ENCODE assay signal across 13 cellular contexts in the genomic region with DNA sequence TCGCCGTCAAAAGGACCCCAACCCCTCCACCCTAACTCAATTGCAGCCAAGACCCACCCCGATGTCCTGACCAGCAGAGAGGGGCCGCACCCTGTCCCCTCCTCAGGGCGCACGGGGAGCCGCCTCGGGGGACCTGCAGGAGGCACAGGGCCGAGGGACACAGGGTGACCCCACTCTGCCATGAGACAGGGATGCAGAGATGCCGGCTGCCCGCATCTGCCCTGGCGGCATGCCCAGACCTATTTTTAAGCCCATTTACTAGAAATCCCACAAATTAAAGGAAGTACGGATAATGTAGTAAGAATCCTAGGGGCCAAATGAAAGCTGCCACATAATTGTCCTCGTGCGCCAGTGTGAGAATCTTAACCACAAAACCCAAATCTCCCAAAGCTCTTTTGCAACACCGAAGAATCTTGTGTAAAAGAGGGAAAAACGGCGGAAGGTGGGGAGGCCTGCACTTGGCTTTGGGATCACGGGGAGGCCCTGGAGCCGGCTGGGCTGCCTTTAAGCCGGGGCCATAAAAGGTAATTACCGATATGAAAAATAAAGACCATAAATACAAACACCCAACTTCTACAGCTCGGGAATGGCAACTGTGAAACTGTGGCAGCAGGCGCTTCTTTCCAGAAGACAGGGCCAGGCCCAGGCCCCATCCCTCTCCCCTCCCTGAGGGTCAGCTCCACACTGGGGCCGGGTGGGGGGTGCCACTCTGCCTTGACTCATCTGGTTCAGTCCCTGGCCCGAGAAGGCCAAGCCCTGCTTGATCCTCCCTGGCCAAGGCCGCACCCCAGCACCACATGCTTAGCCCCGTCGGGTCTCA. TPM values are rescaled to one million over a fixed set of nuclear protein-coding genes. Genes with fewer than 3 reads are reported as not detected.
DNase-seq lines count a peak whose midpoint lies in the region; ATAC-seq and TF ChIP-seq lines count a peak whose summit lies in the region.
"Had no signal": no experiment of that assay in that cellular context is flagged by ENCODE, and none has a peak within 500 bp of the region (broad histone marks: within the 10 kb centered on the region; RNA-seq: fewer than 3 reads in every experiment).

No MANE protein-coding gene starts in this region.

- H3K4me3 ChIP-seq in IMR-90 (ENCODE audit: insufficient read depth, low read depth, low read length) (no peak overlapping the region), astrocyte of the cerebellum (ENCODE audit: low read depth, low read length) (no peak overlapping the region)
- H3K4me3 ChIP-seq: gastrocnemius medialis, vagina had no signal

- no TSS peak for BruUV-seq in IMR-90 (replicated peaks; lab: Mats Ljungman, UMichigan)

- POLR2A ChIA-PET in IMR-90 (lab: Charles Lee; ENCODE audit: unreplicated experiment): no interaction called here
- POLR2A ChIA-PET in activated CD8-positive, alpha-beta T cell treated with anti-CD3 and anti-CD28 coated beads for 36 hours (lab: Charles Lee): no interaction called here

- no peak overlapping the region for H3K4me3 Mint-ChIP-seq in activated CD8-positive, alpha-beta T cell treated with anti-CD3 and anti-CD28 coated beads for 36 hours

- H4K20me1 ChIP-seq in IMR-90 (ENCODE audit: insufficient read depth, low read length): peaks cover 90% of the 10 kb centered on the region

- H3K27me3 Mint-ChIP-seq in activated CD8-positive, alpha-beta T cell treated with anti-CD3 and anti-CD28 coated beads for 36 hours: peaks cover 1% of the 10 kb centered on the region

- no peak for TF ChIP-seq RAD21 in IMR-90 (IDR thresholded peaks at IDR 0.05; ENCODE audit: low read length)

- CTCF ChIA-PET in IMR-90 (lab: Yijun Ruan, JAX): no interaction called here
- CTCF ChIA-PET in activated CD8-positive, alpha-beta T cell treated with anti-CD3 and anti-CD28 coated beads for 36 hours (lab: Charles Lee): no interaction called here

- H4K5ac ChIP-seq in IMR-90 (ENCODE audit: low read depth, low read length): no peak overlapping the region

- H4K8ac ChIP-seq in IMR-90 (ENCODE audit: low read depth in 2 of 2, low read length in 2 of 2): no peak overlapping the region; a peak in 1 of 4 replicates

- H3K4ac ChIP-seq in IMR-90 (ENCODE audit: low read depth, low read length): peak overlapping the region; percentile 27; the same call in 1 of the 2 replicates

- intact Hi-C loops in IMR-90 (cut with micrococcal nuclease): no loop called here
- intact Hi-C loops in activated CD8-positive, alpha-beta T cell treated with anti-CD3 and anti-CD28 coated beads for 36 hours (cut with micrococcal nuclease): no loop called here

- H2AK9ac ChIP-seq in IMR-90 (replicated peaks; ENCODE audit: low read depth, low read length, poor library complexity): peak overlapping the region; percentile 33

- peaks cover 9% of the 10 kb centered on the region for H3K4me1 Mint-ChIP-seq in activated CD8-positive, alpha-beta T cell treated with anti-CD3 and anti-CD28 coated beads for 36 hours (ENCODE audit: low read depth)

- peak overlapping the region; percentile 27; the same call in 1 of the 2 replicates for H3K27ac ChIP-seq in IMR-90 (ENCODE audit: insufficient read depth, low read length)
- H3K27ac ChIP-seq: gastrocnemius medialis, vagina had no signal

- DNase-seq in AG20443 (ENCODE audit: low spot score) (peak; percentile 55), IMR-90 (peak; percentile 62), astrocyte of the cerebellum (ENCODE audit: low read depth) (peak; percentile 67), mesenteric fat pad (ENCODE audit: low spot score) (peak; percentile 89), NCI-H748 (lab: John Stamatoyannopoulos, UW; ENCODE audit: unreplicated experiment) (no peak), NCI-H1436 (lab: John Stamatoyannopoulos, UW) (no peak), NCI-H1930 (lab: John Stamatoyannopoulos, UW) (no peak)
- DNase-seq in activated CD8-positive, alpha-beta T cell treated with anti-CD3 and anti-CD28 coated beads for 36 hours: no peak
- DNase-seq: mesendoderm, NCI-H446 treated with DMSO at 0.1 percent for 48 hours, right cardiac atrium had no signal

- H3K27me3 ChIP-seq in IMR-90 (ENCODE audit: control insufficient read depth, insufficient read depth, low read length): no peaks in the 10 kb centered on the region
- H3K27me3 ChIP-seq: gastrocnemius medialis, vagina had no signal

- no peak overlapping the region for H3K23ac ChIP-seq in IMR-90 (ENCODE audit: low read depth, low read length)

- no peaks in the 10 kb centered on the region; the same call in 1 of the 2 replicates for H3K36me3 ChIP-seq in IMR-90 (ENCODE audit: control insufficient read depth, insufficient read depth, low read length)
- H3K36me3 ChIP-seq: gastrocnemius medialis, vagina had no signal

- H2BK5ac ChIP-seq in IMR-90 (ENCODE audit: low read depth, low read length, poor library complexity, severe bottlenecking): no peak overlapping the region

- no peak overlapping the region for H3K27ac Mint-ChIP-seq in activated CD8-positive, alpha-beta T cell treated with anti-CD3 and anti-CD28 coated beads for 36 hours

- H3K56ac ChIP-seq in IMR-90 (ENCODE audit: extremely low read depth, insufficient read depth, low read length): no peak overlapping the region

- no peak for TF ChIP-seq CTCF in IMR-90 (conservative IDR thresholded peaks at IDR 0.05; ENCODE audit: low read depth, low read length)
- TF ChIP-seq CTCF in astrocyte of the cerebellum (IDR thresholded peaks at IDR 0.05; ENCODE audit: low read depth, low read length, missing control alignments): no peak
- TF ChIP-seq CTCF in activated CD8-positive, alpha-beta T cell treated with anti-CD3 and anti-CD28 coated beads for 36 hours (IDR thresholded peaks at IDR 0.05): no peak

- TF ChIP-seq POLR2A in IMR-90 (IDR thresholded peaks at IDR 0.05; ENCODE audit: low read depth, low read length): no peak

- no peaks in the 10 kb centered on the region for H3K9me3 ChIP-seq in IMR-90 (ENCODE audit: control insufficient read depth, insufficient read depth, low read length)
- H3K9me3 ChIP-seq: gastrocnemius medialis, vagina had no signal

- H2BK120ac ChIP-seq in IMR-90 (ENCODE audit: low read depth, low read length): no peak overlapping the region

- WGBS in IMR-90 (ENCODE audit: extremely low coverage in 2 of 2, insufficient read length in 1 of 2), 2 experiments: 100% methylated on average over 2 of the region's 29 CpGs; no CpG with 5 or more reads in 1 of the 2 experiments

- no peak overlapping the region for H3K9ac ChIP-seq in IMR-90 (ENCODE audit: low read depth, low read length)

- H4K91ac ChIP-seq in IMR-90 (ENCODE audit: insufficient read depth, low read depth, low read length): no peak overlapping the region; the same call in 1 of the 2 replicates

- dilution Hi-C loops in IMR-90 (cut with HindIII; ENCODE audit: low sequenced_read_pairs, unreplicated experiment): no loop called here

- H3K18ac ChIP-seq in IMR-90 (ENCODE audit: low read depth, low read length): peak overlapping the region; percentile 38; the same call in 1 of the 2 replicates

- H2BK15ac ChIP-seq in IMR-90 (ENCODE audit: low read depth, low read length): no peak overlapping the region

- H2BK20ac ChIP-seq in IMR-90 (ENCODE audit: low read depth, low read length): no peak overlapping the region

- H3K36me3 Mint-ChIP-seq in activated CD8-positive, alpha-beta T cell treated with anti-CD3 and anti-CD28 coated beads for 36 hours (ENCODE audit: low read depth): no peaks in the 10 kb centered on the region

- peak overlapping the region; percentile 18 for H2AFZ ChIP-seq in IMR-90 (replicated peaks; ENCODE audit: low read length, poor library complexity)

- peak; percentile 19; the same call in 1 of the 2 replicates for ATAC-seq in IMR-90 (ENCODE audit: low read depth)
- ATAC-seq in activated CD8-positive, alpha-beta T cell treated with anti-CD3 and anti-CD28 coated beads for 36 hours: no peak
- ATAC-seq: gastrocnemius medialis, right cardiac atrium had no signal

- no peak overlapping the region; the same call in 1 of the 2 replicates for H3K14ac ChIP-seq in IMR-90 (replicated peaks; ENCODE audit: low read depth, low read length)

- peak overlapping the region; percentile 29; the same call in 1 of the 2 replicates for H3K4me2 ChIP-seq in IMR-90 (ENCODE audit: low read depth, low read length)

- H3K79me1 ChIP-seq in IMR-90 (ENCODE audit: low read depth in 1 of 2, low read length in 2 of 2): peaks cover 35 to 91% of the 10 kb centered on the region in 2 experiments

- peaks cover 25% of the 10 kb centered on the region for H3K4me1 ChIP-seq in IMR-90 (ENCODE audit: control insufficient read depth, insufficient read depth, low read length)

- H3K9me1 ChIP-seq in IMR-90 (ENCODE audit: insufficient read depth, low read length): peaks cover 16% of the 10 kb centered on the region

- peak overlapping the region; percentile 43; the same call in 1 of the 2 replicates for H2AK5ac ChIP-seq in IMR-90 (ENCODE audit: low read depth, low read length)

- H3K9me3 Mint-ChIP-seq in activated CD8-positive, alpha-beta T cell treated with anti-CD3 and anti-CD28 coated beads for 36 hours: no peaks in the 10 kb centered on the region

- in situ Hi-C loops in IMR-90 (cut with MboI; ENCODE audit: low sequenced_read_pairs) (no loop called here), astrocyte of the cerebellum (cut with HindIII; ENCODE audit: low sequenced_read_pairs) (loop anchor here (5.0 kb wide), 1 partner anchor 77 kb away; no protein-coding TSS in a partner anchor)

TF ChIP-seq in IMR-90, 13 proteins besides CTCF, POLR2A, EP300 and RAD21:
- TF ChIP-seq CEBPB (IDR thresholded peaks at IDR 0.05; ENCODE audit: low read depth, low read length) (peak; percentile 57), BHLHE40 (IDR thresholded peaks at IDR 0.05; ENCODE audit: low read depth, low read length) (peak; percentile 75)
- TF ChIP-seq, protein P1, sequence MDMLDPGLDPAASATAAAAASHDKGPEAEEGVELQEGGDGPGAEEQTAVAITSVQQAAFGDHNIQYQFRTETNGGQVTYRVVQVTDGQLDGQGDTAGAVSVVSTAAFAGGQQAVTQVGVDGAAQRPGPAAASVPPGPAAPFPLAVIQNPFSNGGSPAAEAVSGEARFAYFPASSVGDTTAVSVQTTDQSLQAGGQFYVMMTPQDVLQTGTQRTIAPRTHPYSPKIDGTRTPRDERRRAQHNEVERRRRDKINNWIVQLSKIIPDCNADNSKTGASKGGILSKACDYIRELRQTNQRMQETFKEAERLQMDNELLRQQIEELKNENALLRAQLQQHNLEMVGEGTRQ (IDR thresholded peaks at IDR 0.05; ENCODE audit: low read depth, low read length): no peak
TF ChIP-seq in IMR-90: peak in this region for 2.

RNA-seq across cellular contexts. Expression of a gene that starts 35.0 kb away (rescaled TPM):
- total RNA-seq in IMR-90 (2012; rRNA removed) (7.9 and 11.1 TPM in 2 replicates), mesenteric fat pad (41.4 TPM)
- polyA plus RNA-seq in IMR-90 (2012; rRNA removed): 19.0 and 21.2 TPM in 2 replicates
- 16.0 and 22.9 TPM in 2 replicates for polyA plus RNA-seq in IMR-90 (2012; cell fraction: cytosol; rRNA removed)
- 27.3 and 39.1 TPM in 2 replicates for polyA plus RNA-seq in IMR-90 (2012; cell fraction: nucleus; rRNA removed; ENCODE audit: low replicate concordance)
- 1 to 10 TPM; 6.0 to 6.2 TPM for total RNA-seq in activated CD8-positive, alpha-beta T cell treated with anti-CD3 and anti-CD28 coated beads for 36 hours

RNA-seq across cellular contexts. Expression of a gene that starts 58.6 kb away (rescaled TPM):
- 12.5 and 14.0 TPM in 2 replicates for total RNA-seq in IMR-90 (2012; rRNA removed)
- polyA plus RNA-seq in IMR-90 (2012; rRNA removed): 17.5 and 18.6 TPM in 2 replicates
- polyA plus RNA-seq in IMR-90 (2012; cell fraction: cytosol; rRNA removed): 29.9 and 32.6 TPM in 2 replicates
- polyA plus RNA-seq in IMR-90 (2012; cell fraction: nucleus; rRNA removed; ENCODE audit: low replicate concordance): 12.4 and 30.2 TPM in 2 replicates
- total RNA-seq in mesenteric fat pad: 30.2 TPM
- 10 to 100 TPM; 24.4 to 25.9 TPM for total RNA-seq in activated CD8-positive, alpha-beta T cell treated with anti-CD3 and anti-CD28 coated beads for 36 hours

Comparison
In these comparisons a context has a peak if more than half of its experiments do, and no peak if none do; other contexts are left out.
1. DNase-seq: peak in AG20443 (single experiment), IMR-90 (single experiment), astrocyte of the cerebellum (single experiment) and mesenteric fat pad (single experiment); none in NCI-H748 (single experiment), activated CD8-positive, alpha-beta T cell treated with anti-CD3 and anti-CD28 coated beads for 36 hours (single experiment), NCI-H1436 (single experiment) and NCI-H1930 (0 of 2).